In the genomic region with DNA sequence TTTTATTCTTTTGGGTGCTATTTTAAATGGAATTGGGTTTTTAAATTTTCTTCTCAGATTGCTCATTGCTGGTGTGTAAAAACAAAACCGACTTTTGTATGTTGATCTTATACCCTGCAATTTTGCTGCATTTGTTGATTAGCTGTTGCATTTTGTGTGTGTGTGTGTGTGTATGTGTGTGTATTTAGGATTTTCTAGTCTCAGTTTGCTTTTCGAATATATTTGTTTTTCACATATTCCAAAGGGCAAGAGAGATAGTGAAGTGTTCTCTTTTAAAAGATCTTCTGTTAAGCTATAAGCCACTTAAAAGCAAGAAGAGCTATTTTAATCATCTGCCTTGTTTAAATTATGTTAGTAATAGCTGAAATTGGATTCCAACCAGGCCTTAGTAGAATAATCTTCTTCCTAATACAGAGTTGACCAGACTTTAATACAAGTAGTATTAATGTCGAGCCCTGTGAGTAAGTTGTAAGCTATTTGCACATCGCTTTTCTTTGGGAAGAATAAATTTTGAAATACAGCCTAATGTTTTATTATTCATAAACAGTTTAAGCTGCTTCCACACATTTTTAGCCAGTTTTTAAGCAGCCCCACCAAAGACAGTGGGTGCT, we compare ENCODE assay signal across 16 cellular contexts.
"Had no signal": no experiment of that assay in that cellular context is flagged by ENCODE, and none has a peak within 500 bp of the region (broad histone marks: within the 10 kb centered on the region; RNA-seq: fewer than 3 reads in every experiment).

No MANE protein-coding gene starts in this region.

- H3K27ac Mint-ChIP-seq: neural progenitor cell; T-helper 2 cell treated with Interferon-gamma antibody and Interleukin-4, amounts not matched to agents 5 μg/mL and 100 μg/mL, for 36 hours had no signal

- H3K27me3 ChIP-seq: ascending aorta, cardiac muscle cell, left lung, neural progenitor cell, pancreas, testis, upper lobe of right lung had no signal

- H3K27me3 Mint-ChIP-seq: stimulated activated naive CD8-positive, alpha-beta T cell treated with anti-CD3 and anti-CD28 coated beads, Interleukin-15, amount 100 ng/mL, for 72 hours had no signal

- H2AFZ ChIP-seq: neural progenitor cell had no signal

- H3K4me1 ChIP-seq: ascending aorta, left lung, neural progenitor cell, pancreas, testis, upper lobe of right lung had no signal

- H3K4me2 ChIP-seq: neural progenitor cell had no signal

- H3K4me1 Mint-ChIP-seq: neural progenitor cell had no signal

- H3K4me3 Mint-ChIP-seq: neural progenitor cell; stimulated activated naive CD8-positive, alpha-beta T cell treated with anti-CD3 and anti-CD28 coated beads, Interleukin-15, amount 100 ng/mL, for 72 hours; T-helper 2 cell treated with Interferon-gamma antibody and Interleukin-4, amounts not matched to agents 5 μg/mL and 100 μg/mL, for 36 hours had no signal

- H3K4me3 ChIP-seq: ascending aorta, cardiac muscle cell, coronary artery, left lung, neural progenitor cell, pancreas, testis, upper lobe of right lung had no signal

- H3K9me3 Mint-ChIP-seq: neural progenitor cell; stimulated activated naive CD8-positive, alpha-beta T cell treated with anti-CD3 and anti-CD28 coated beads, Interleukin-15, amount 100 ng/mL, for 72 hours; T-helper 2 cell treated with Interferon-gamma antibody and Interleukin-4, amounts not matched to agents 5 μg/mL and 100 μg/mL, for 36 hours had no signal

- DNase-seq: activated CD4-positive, alpha-beta T cell treated with anti-CD3 and anti-CD28 coated beads, Interleukin-2, amount 50 U/mL, for 48 hours; activated CD4-positive, CD25-positive, alpha-beta regulatory T cell treated with anti-CD3 and anti-CD28 coated beads, Interleukin-2, amount 50 U/mL, for 72 hours; activated naive CD4-positive, alpha-beta T cell; left lung; mesendoderm; pancreas; stimulated activated CD4-positive, alpha-beta T cell treated with anti-CD3 and anti-CD28 coated beads, Interleukin-4, amount 100 ng/mL, for 1 hour; stimulated activated CD8-positive, alpha-beta memory T cell treated with anti-CD3 and anti-CD28 coated beads, Interleukin-4, amount 100 ng/mL, for 48 hours; stimulated activated naive CD8-positive, alpha-beta T cell treated with anti-CD3 and anti-CD28 coated beads, Interleukin-15, amount 100 ng/mL, for 72 hours; testis; upper lobe of right lung had no signal

- FAIRE-seq: pancreas had no signal

- H3K9me3 ChIP-seq: ascending aorta, left lung, pancreas, testis, upper lobe of right lung had no signal

- ATAC-seq: left lung; pancreas; stimulated activated naive CD8-positive, alpha-beta T cell treated with anti-CD3 and anti-CD28 coated beads, Interleukin-15, amount 100 ng/mL, for 72 hours; upper lobe of right lung had no signal

- H3K27ac ChIP-seq: ascending aorta, cardiac muscle cell, coronary artery, left lung, neural progenitor cell, pancreas, testis, upper lobe of right lung had no signal

- H3K9ac ChIP-seq: neural progenitor cell had no signal
